1 cellular context compared by ENCODE assay signal in the genomic region with DNA sequence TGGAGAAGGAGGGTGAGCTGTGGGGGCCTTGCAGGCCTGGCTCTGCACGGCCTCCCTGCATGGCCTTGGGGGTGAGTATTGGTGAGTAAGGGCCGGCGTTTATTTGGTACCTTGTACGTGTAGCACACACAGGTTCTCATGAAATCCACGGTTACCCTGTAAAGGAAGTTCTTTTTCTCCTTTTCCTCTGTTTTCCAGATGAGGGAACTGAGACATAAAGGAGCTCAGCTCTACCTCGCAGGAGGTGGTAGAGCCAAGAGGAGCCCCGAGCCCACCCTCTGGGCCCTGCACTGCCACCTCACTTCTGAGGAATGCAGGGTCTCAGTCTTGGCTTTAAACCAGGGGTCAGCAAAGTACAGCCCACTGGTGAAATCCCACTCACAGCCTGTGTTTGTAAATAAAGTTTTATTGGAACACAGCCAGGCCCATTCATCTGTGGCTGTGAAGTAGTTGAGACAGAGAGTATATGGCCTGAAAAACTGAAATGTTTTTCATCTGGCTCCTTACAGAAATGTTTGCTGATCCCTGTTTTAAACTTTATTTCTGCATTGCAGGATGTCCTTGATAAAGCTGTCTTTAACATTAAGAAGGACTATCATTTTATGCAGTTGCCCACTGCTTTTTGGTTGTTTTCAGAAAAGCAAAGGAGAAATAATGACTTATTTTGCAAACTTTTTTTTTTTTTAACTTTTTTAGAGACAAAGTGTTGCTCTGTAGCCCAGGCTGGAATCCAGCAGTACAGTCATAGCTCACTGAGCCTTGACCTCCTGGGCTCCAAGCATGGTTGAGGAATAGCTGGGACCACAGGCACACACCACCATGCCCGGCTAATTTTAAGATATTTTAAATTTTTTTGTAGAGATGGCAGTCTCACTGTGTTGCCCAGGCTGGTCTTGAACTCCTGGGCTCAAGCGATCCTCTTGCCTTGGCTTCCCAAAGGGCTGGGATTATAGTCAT.
A peak's percentile ranks its signal among the peaks of the same experiment; 100 is the strongest.
TF ChIP-seq lines count a peak whose summit lies in the region.

No MANE protein-coding gene starts in this region.

TF ChIP-seq in Ishikawa, 13 proteins besides CTCF, POLR2A, EP300 and RAD21:
- TF ChIP-seq NFIC (IDR thresholded peaks at IDR 0.05) (0 out of 2 replicates have a peak, but pooled peaks have one; percentile 6), MAX (IDR thresholded peaks at IDR 0.05) (no peak), REST (IDR thresholded peaks at IDR 0.05; ENCODE audit: low read depth) (no peak)
